8 cellular contexts compared by ENCODE assay signal in the genomic region with DNA sequence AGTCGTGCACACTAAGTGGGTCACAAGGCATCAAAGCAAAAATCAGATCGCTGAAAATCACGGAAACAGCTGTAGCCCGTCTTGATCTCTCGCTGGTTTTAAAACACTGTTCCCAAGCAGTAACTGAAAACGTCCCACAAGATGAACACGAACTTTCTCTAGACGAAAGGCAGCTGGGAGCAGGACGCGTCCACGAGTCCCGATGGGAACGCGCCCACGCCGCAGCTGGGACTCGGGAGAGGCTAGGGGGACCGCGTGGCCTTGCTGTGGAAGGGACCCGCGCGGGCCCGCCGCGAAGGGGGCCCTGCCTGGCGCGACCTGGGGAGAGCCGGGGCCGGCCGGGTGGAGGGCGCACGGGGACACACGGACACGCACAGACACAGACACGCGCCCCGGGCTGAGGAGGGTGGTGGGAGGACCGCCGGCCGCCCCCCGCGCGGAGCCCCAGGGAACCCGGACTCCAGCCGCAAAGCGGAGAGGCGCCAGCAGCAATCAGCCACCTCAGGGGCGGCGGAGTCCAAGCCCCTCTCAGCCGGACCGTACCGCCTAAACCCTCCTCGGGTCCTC. TPM values are rescaled to one million over a fixed set of nuclear protein-coding genes. Genes with fewer than 3 reads are reported as not detected.
DNase-seq lines count a peak whose midpoint lies in the region; ATAC-seq and TF ChIP-seq lines count a peak whose summit lies in the region.

No MANE protein-coding gene starts in this region.

- 0 to 1% (median 0%) methylated on average over 30 to 53 of the region's 53 CpGs for WGBS in psoas muscle, 3 donors

- H3K9me3 Mint-ChIP-seq in activated naive CD4-positive, alpha-beta T cell treated with anti-CD3 and anti-CD28 coated beads, Interleukin-2, amount 50 U/mL, for 72 hours, result no peaks in the 10 kb centered on the region

- H3K36me3 Mint-ChIP-seq in activated naive CD4-positive, alpha-beta T cell treated with anti-CD3 and anti-CD28 coated beads, Interleukin-2, amount 50 U/mL, for 72 hours, result peaks cover 34 to 49% of the 10 kb centered on the region in 2 donors

- H3K36me3 ChIP-seq in HEK293 (ENCODE audit: control insufficient read depth in 2 of 2, insufficient read depth in 1 of 2, low read length in 2 of 2), result no peaks in the 10 kb centered on the region
- no peaks in the 10 kb centered on the region for H3K36me3 ChIP-seq in cardiac muscle cell
- H3K36me3 ChIP-seq in psoas muscle (ENCODE audit: insufficient read depth in 1 of 2, low read depth in 1 of 2), result no peaks in the 10 kb centered on the region

- H3K27me3 ChIP-seq in cardiac muscle cell (peaks cover 6% of the 10 kb centered on the region), psoas muscle (ENCODE audit: insufficient read depth in 3 of 3, low read length in 2 of 3) (no peaks in the 10 kb centered on the region)

- DNase-seq in NOMO-1 treated with DMSO at 0.1 percent for 48 hours (lab: John Stamatoyannopoulos, UW; ENCODE audit: unreplicated experiment) (peak; percentile 69), NOMO-1 treated with dmso at 0.1 percent for 144 hours (lab: John Stamatoyannopoulos, UW; ENCODE audit: unreplicated experiment) (no peak), NCI-H2227 treated with DMSO at 0.1 percent for 48 hours (lab: John Stamatoyannopoulos, UW) (peak; percentile 53), cardiac muscle cell (ENCODE audit: low read depth in 1 of 2, low spot score in 1 of 2) (peak; percentile 28 to 51), psoas muscle (peak; percentile 45 to 49)
- no peak for DNase-seq in activated naive CD4-positive, alpha-beta T cell treated with anti-CD3 and anti-CD28 coated beads, Interleukin-2, amount 50 U/mL, for 72 hours (ENCODE audit: low spot score in 2 of 2)

- H3K27ac Mint-ChIP-seq in activated naive CD4-positive, alpha-beta T cell treated with anti-CD3 and anti-CD28 coated beads, Interleukin-2, amount 50 U/mL, for 72 hours, result peak overlapping the region; percentile 98

- TF ChIP-seq CTCF in HEK293 (tag by site-specific recombination; IDR thresholded peaks at IDR 0.05) (no peak), cardiac muscle cell (IDR thresholded peaks at IDR 0.05; ENCODE audit: low read depth, low read length) (no peak), psoas muscle (IDR thresholded peaks at IDR 0.05) (no peak)

- H3K4me3 ChIP-seq in HEK293 (ENCODE audit: low read depth, low read length), result peak overlapping the region; percentile 89
- peak overlapping the region; percentile 84 for H3K4me3 ChIP-seq in cardiac muscle cell
- peak overlapping the region; percentile 93 for H3K4me3 ChIP-seq in psoas muscle

- H3K27ac ChIP-seq in HEK293 (ENCODE audit: extremely low read depth, low read depth, low read length), result peak overlapping the region; percentile 93
- peak overlapping the region; percentile 87 for H3K27ac ChIP-seq in cardiac muscle cell
- H3K27ac ChIP-seq in psoas muscle, result peak overlapping the region; percentile 84

- peak; percentile 18 to 20 for ATAC-seq in activated naive CD4-positive, alpha-beta T cell treated with anti-CD3 and anti-CD28 coated beads, Interleukin-2, amount 50 U/mL, for 72 hours
- peak; percentile 47 to 57 (median 49) for ATAC-seq in psoas muscle
- no peak for ATAC-seq in HG03097 (IDR thresholded peaks at IDR 0.05; ENCODE audit: low FRiP score, unreplicated experiment)

- H3K4me1 ChIP-seq in HEK293 (ENCODE audit: control insufficient read depth, insufficient read depth, low read length) (peaks cover 16% of the 10 kb centered on the region; the same call in 1 of the 2 replicates), cardiac muscle cell (ENCODE audit: low read depth) (peaks cover 9% of the 10 kb centered on the region), psoas muscle (peaks cover 7% of the 10 kb centered on the region)

- no peaks in the 10 kb centered on the region for H3K9me3 ChIP-seq in HEK293 (ENCODE audit: control insufficient read depth, insufficient read depth, low read depth, low read length)
- H3K9me3 ChIP-seq in cardiac muscle cell (ENCODE audit: low read depth), result no peaks in the 10 kb centered on the region
- H3K9me3 ChIP-seq in psoas muscle, result no peaks in the 10 kb centered on the region

- POLR2A ChIA-PET in HEK293 (lab: Yijun Ruan, JAX), result interaction anchor here (0.7 to 2.6 kb wide), 12 partner anchors 10 to 480 kb away, joined by 3 to 9 read pairs (median 4); no protein-coding TSS in a partner anchor

- CTCF ChIA-PET in HEK293 (lab: Yijun Ruan, JAX), result no interaction called here

- intact Hi-C loops in psoas muscle (cut with DNase I), result loop anchor here in 1 of 2 donors (5.0 kb wide), 2 partner anchors 93 to 112 kb away; no protein-coding TSS in a partner anchor

TF ChIP-seq in HEK293, 187 proteins besides CTCF, POLR2A, EP300 and RAD21 (continues in another document):
- TF ChIP-seq ZBTB20 (tag by site-specific recombination; IDR thresholded peaks at IDR 0.05) (peak; percentile 37; the same call in 1 of the 2 replicates), MEIS1 (CRISPR knock-in tag; IDR thresholded peaks at IDR 0.05; ENCODE audit: borderline replicate concordance) (no peak), GLIS2 (tag by site-specific recombination; IDR thresholded peaks at IDR 0.05) (no peak), ZNF366 (tag by site-specific recombination; conservative IDR thresholded peaks at IDR 0.05) (no peak), ZNF76 (tag by site-specific recombination; IDR thresholded peaks at IDR 0.05; ENCODE audit: borderline replicate concordance, low read depth) (peak; percentile 62; the same call in 1 of the 2 replicates), ZFHX2 (tag by site-specific recombination; conservative IDR thresholded peaks at IDR 0.05) (0 out of 2 replicates have a peak, but pooled peaks have one; percentile 19), ZNF529 (tag by site-specific recombination; IDR thresholded peaks at IDR 0.05; ENCODE audit: insufficient replicate concordance) (no peak), PRDM1 (tag by site-specific recombination; IDR thresholded peaks at IDR 0.05) (0 out of 2 replicates have a peak, but pooled peaks have one; percentile 4), GFI1B (tag by site-specific recombination; IDR thresholded peaks at IDR 0.05) (peak; percentile 75; the same call in 1 of the 2 replicates)
- TF ChIP-seq, protein P1, sequence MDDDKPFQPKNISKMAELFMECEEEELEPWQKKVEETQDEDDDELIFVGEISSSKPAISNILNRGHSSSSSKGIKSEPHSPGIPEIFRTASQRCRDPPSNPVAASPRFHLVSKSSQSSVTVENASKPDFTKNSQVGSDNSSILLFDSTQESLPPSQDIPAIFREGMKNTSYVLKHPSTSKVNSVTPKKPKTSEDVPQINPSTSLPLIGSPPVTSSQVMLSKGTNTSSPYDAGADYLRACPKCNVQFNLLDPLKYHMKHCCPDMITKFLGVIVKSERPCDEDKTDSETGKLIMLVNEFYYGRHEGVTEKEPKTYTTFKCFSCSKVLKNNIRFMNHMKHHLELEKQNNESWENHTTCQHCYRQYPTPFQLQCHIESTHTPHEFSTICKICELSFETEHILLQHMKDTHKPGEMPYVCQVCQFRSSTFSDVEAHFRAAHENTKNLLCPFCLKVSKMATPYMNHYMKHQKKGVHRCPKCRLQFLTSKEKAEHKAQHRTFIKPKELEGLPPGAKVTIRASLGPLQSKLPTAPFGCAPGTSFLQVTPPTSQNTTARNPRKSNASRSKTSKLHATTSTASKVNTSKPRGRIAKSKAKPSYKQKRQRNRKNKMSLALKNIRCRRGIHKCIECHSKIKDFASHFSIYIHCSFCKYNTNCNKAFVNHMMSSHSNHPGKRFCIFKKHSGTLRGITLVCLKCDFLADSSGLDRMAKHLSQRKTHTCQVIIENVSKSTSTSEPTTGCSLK (tag by site-specific recombination; IDR thresholded peaks at IDR 0.05), result no peak
- TF ChIP-seq, protein P2, sequence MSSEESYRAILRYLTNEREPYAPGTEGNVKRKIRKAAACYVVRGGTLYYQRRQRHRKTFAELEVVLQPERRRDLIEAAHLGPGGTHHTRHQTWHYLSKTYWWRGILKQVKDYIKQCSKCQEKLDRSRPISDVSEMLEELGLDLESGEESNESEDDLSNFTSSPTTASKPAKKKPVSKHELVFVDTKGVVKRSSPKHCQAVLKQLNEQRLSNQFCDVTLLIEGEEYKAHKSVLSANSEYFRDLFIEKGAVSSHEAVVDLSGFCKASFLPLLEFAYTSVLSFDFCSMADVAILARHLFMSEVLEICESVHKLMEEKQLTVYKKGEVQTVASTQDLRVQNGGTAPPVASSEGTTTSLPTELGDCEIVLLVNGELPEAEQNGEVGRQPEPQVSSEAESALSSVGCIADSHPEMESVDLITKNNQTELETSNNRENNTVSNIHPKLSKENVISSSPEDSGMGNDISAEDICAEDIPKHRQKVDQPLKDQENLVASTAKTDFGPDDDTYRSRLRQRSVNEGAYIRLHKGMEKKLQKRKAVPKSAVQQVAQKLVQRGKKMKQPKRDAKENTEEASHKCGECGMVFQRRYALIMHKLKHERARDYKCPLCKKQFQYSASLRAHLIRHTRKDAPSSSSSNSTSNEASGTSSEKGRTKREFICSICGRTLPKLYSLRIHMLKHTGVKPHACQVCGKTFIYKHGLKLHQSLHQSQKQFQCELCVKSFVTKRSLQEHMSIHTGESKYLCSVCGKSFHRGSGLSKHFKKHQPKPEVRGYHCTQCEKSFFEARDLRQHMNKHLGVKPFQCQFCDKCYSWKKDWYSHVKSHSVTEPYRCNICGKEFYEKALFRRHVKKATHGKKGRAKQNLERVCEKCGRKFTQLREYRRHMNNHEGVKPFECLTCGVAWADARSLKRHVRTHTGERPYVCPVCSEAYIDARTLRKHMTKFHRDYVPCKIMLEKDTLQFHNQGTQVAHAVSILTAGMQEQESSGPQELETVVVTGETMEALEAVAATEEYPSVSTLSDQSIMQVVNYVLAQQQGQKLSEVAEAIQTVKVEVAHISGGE (tag by site-specific recombination; conservative IDR thresholded peaks at IDR 0.05; ENCODE audit: low read depth), result 0 out of 2 replicates have a peak, but pooled peaks have one; percentile 4
- TF ChIP-seq, protein P3, sequence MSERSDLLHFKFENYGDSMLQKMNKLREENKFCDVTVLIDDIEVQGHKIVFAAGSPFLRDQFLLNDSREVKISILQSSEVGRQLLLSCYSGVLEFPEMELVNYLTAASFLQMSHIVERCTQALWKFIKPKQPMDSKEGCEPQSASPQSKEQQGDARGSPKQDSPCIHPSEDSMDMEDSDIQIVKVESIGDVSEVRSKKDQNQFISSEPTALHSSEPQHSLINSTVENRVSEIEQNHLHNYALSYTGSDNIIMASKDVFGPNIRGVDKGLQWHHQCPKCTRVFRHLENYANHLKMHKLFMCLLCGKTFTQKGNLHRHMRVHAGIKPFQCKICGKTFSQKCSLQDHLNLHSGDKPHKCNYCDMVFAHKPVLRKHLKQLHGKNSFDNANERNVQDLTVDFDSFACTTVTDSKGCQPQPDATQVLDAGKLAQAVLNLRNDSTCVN (tag by site-specific recombination; optimal IDR thresholded peaks at IDR 0.05), result peak; percentile 96

RNA-seq across cellular contexts. Expression of a gene that starts 0.6 kb away (rescaled TPM):
- 100 to 1,000 TPM; 164 to 240 TPM for total RNA-seq in activated naive CD4-positive, alpha-beta T cell treated with anti-CD3 and anti-CD28 coated beads, Interleukin-2, amount 50 U/mL, for 72 hours
- total RNA-seq in cardiac muscle cell (3.4 and 12.9 TPM in 2 replicates), psoas muscle (1 to 10 TPM; 2.9 to 5.3 (median 4.5) TPM)
- polyA plus RNA-seq in cardiac muscle cell (2.6 and 5.6 TPM in 2 replicates), psoas muscle (1 to 10 TPM; 1.3 to 3.1 (median 1.3) TPM)

Comparison
In these comparisons a context has a peak if more than half of its experiments do, and no peak if none do; other contexts are left out.
1. DNase-seq: peak in NOMO-1 treated with DMSO at 0.1 percent for 48 hours (single experiment), NCI-H2227 treated with DMSO at 0.1 percent for 48 hours (single experiment), cardiac muscle cell (2 of 2) and psoas muscle (2 of 2); none in NOMO-1 treated with dmso at 0.1 percent for 144 hours (single experiment) and activated naive CD4-positive, alpha-beta T cell treated with anti-CD3 and anti-CD28 coated beads, Interleukin-2, amount 50 U/mL, for 72 hours (0 of 2).
2. RNA of a gene that starts 0.6 kb away (total RNA-seq): 164 to 240 TPM in activated naive CD4-positive, alpha-beta T cell treated with anti-CD3 and anti-CD28 coated beads, Interleukin-2, amount 50 U/mL, for 72 hours; 3.4 to 12.9 TPM in cardiac muscle cell and 2.9 to 5.3 TPM in psoas muscle; every median in the first group is over 10 times any median in the second.
3. Peak in every context shown above with its lines, with median percentiles within 50 percentile points of each other: H3K27ac ChIP-seq and H3K4me3 ChIP-seq.